ENCODE assay signal across 13 cellular contexts in genomic region chr1:58931761-58932160, GRCh38.
"Had no signal": no experiment of that assay in that cellular context is flagged by ENCODE, and none has a peak within 500 bp of the region (broad histone marks: within the 10 kb centered on the region; RNA-seq: fewer than 3 reads in every experiment).

No MANE protein-coding gene starts in this region.

- H3K9me3 ChIP-seq: ovary, SK-N-SH, tibial artery, vagina had no signal

- ATAC-seq: left cardiac atrium had no signal

- H3K9me3 Mint-ChIP-seq: activated T-cell treated with anti-CD3 and anti-CD28 coated beads, Interleukin-2, amount 50 U/mL, for 24 hours; immature natural killer cell had no signal

- H3K27me3 ChIP-seq: ovary, tibial artery, vagina had no signal

- H3K9me2 ChIP-seq: SK-N-SH had no signal

- H3K27ac Mint-ChIP-seq: activated B cell treated with CpG ODN at 0.5 μM for 24 hours; activated naive CD8-positive, alpha-beta T cell treated with anti-CD3 and anti-CD28 coated beads, Interleukin-2, amount 10 ng/mL, durations not matched to agents 7 days and 5 days; activated T-cell treated with anti-CD3 and anti-CD28 coated beads, Interleukin-2, amount 50 U/mL, for 24 hours had no signal

- H3K36me3 Mint-ChIP-seq: immature natural killer cell had no signal

- H3K4me3 ChIP-seq: ovary, tibial artery, vagina had no signal

- H3K36me3 ChIP-seq: ovary, tibial artery, vagina had no signal

- H3K4me3 Mint-ChIP-seq: activated B cell treated with CpG ODN at 0.5 μM for 24 hours; activated naive CD8-positive, alpha-beta T cell treated with anti-CD3 and anti-CD28 coated beads, Interleukin-2, amount 10 ng/mL, durations not matched to agents 7 days and 5 days; activated T-cell treated with anti-CD3 and anti-CD28 coated beads, Interleukin-2, amount 50 U/mL, for 24 hours had no signal

- DNase-seq: activated B cell treated with CpG ODN at 0.5 μM for 24 hours; activated CD4-positive, alpha-beta T cell treated with anti-CD3 and anti-CD28 coated beads, Interleukin-2, amount 50 U/mL, for 1 hour; activated effector memory CD4-positive, alpha-beta T cell treated with anti-CD3 and anti-CD28 coated beads, Interleukin-2, amount 50 U/mL, for 16 hours; activated naive CD8-positive, alpha-beta T cell treated with anti-CD3 and anti-CD28 coated beads, Interleukin-2, amount 10 ng/mL, durations not matched to agents 7 days and 5 days; activated T-cell treated with anti-CD3 and anti-CD28 coated beads, Interleukin-2, amount 50 U/mL, for 24 hours; aorta; immature natural killer cell; left cardiac atrium; ovary; retina; SK-N-SH; tibial artery had no signal

- H3K27ac ChIP-seq: ovary, vagina had no signal

- H3K27me3 Mint-ChIP-seq: activated B cell treated with CpG ODN at 0.5 μM for 24 hours; activated T-cell treated with anti-CD3 and anti-CD28 coated beads, Interleukin-2, amount 50 U/mL, for 24 hours had no signal
